ENCODE assay signal across 8 cellular contexts in genomic region chr5:54944364-54944763, GRCh38. TPM values are rescaled to one million over a fixed set of nuclear protein-coding genes. Genes with fewer than 3 reads are reported as not detected.
DNase-seq lines count a peak whose midpoint lies in the region; ATAC-seq and TF ChIP-seq lines count a peak whose summit lies in the region.

No MANE protein-coding gene starts in this region.

- H3K27ac Mint-ChIP-seq in Caco-2 (ENCODE audit: unreplicated experiment): no peak overlapping the region
- no peak overlapping the region for H3K27ac Mint-ChIP-seq in endothelial cell (ENCODE audit: unreplicated experiment)

- DNase-seq in Caco-2 (peak in 1 of 2 experiments; percentile 10), HEK293T (ENCODE audit: extremely low spot score) (peak; percentile 24), WERI-Rb-1 (no peak), endothelial cell (ENCODE audit: low spot score) (peak; percentile 18), NCI-H345 (lab: John Stamatoyannopoulos, UW) (no peak)

- no peaks in the 10 kb centered on the region for H3K79me2 ChIP-seq in parathyroid adenoma

- no peaks in the 10 kb centered on the region for H3K9me3 Mint-ChIP-seq in Caco-2 (ENCODE audit: unreplicated experiment)
- H3K9me3 Mint-ChIP-seq in endothelial cell (ENCODE audit: unreplicated experiment): no peaks in the 10 kb centered on the region

- H3K27ac ChIP-seq in WERI-Rb-1: no peak overlapping the region
- no peak overlapping the region for H3K27ac ChIP-seq in parathyroid adenoma

- H3K4me2 ChIP-seq in parathyroid adenoma (ENCODE audit: low read length): no peak overlapping the region

- POLR2A ChIA-PET in Caco-2 (lab: Charles Lee): interaction anchor here (0.6 kb wide), 1 partner anchor 634 kb away, joined by 3 read pairs; the partner anchor contains the start of gene ARL15
- POLR2A ChIA-PET in HEK293T (lab: Yijun Ruan, JAX): interaction anchor here (1.4 kb wide), 1 partner anchor 215 kb away, joined by 9 read pairs; the partner anchor contains the start of gene GPX8

- no peaks in the 10 kb centered on the region for H3K9me3 ChIP-seq in Caco-2
- no peaks in the 10 kb centered on the region for H3K9me3 ChIP-seq in WERI-Rb-1 (ENCODE audit: severe bottlenecking)
- no peaks in the 10 kb centered on the region for H3K9me3 ChIP-seq in parathyroid adenoma (ENCODE audit: control insufficient read depth, low read length)

- H3K27me3 Mint-ChIP-seq in Caco-2 (ENCODE audit: insufficient read depth, unreplicated experiment) (peaks cover 20% of the 10 kb centered on the region), endothelial cell (ENCODE audit: unreplicated experiment) (no peaks in the 10 kb centered on the region)

- H3K36me3 ChIP-seq in Caco-2 (ENCODE audit: control insufficient read depth, insufficient read depth, low read length) (no peaks in the 10 kb centered on the region), WERI-Rb-1 (no peaks in the 10 kb centered on the region), parathyroid adenoma (ENCODE audit: control insufficient read depth, insufficient read depth, low read length) (no peaks in the 10 kb centered on the region)

- ATAC-seq in GM19467 (IDR thresholded peaks at IDR 0.05; ENCODE audit: unreplicated experiment) (no peak), HG03432 (IDR thresholded peaks at IDR 0.05; ENCODE audit: unreplicated experiment) (no peak)

- H3K36me3 Mint-ChIP-seq in Caco-2 (ENCODE audit: insufficient read depth, unreplicated experiment) (no peaks in the 10 kb centered on the region), endothelial cell (ENCODE audit: low read depth, unreplicated experiment) (no peaks in the 10 kb centered on the region)

- CTCF ChIA-PET in Caco-2 (lab: Charles Lee): interaction anchor here (0.7 to 2.2 kb wide), 15 partner anchors 13 to 215 kb away, joined by 3 to 42 read pairs (median 4); partner anchors contain the start of gene GPX8
- CTCF ChIA-PET in HEK293T (lab: Yijun Ruan, JAX): interaction anchor here (0.7 to 2.0 kb wide), 15 partner anchors 9 to 215 kb away, joined by 3 to 14 read pairs (median 4); partner anchors contain the start of gene GPX8

- H3K4me1 Mint-ChIP-seq in Caco-2 (ENCODE audit: low read depth, unreplicated experiment): no peaks in the 10 kb centered on the region
- H3K4me1 Mint-ChIP-seq in endothelial cell (ENCODE audit: unreplicated experiment): peaks cover 7% of the 10 kb centered on the region

- H3K4me3 ChIP-seq in Caco-2 (ENCODE audit: low read depth, low read length): no peak overlapping the region
- no peak overlapping the region for H3K4me3 ChIP-seq in WERI-Rb-1 (ENCODE audit: low read depth, low read length)
- H3K4me3 ChIP-seq in parathyroid adenoma (ENCODE audit: low read depth, low read length): no peak overlapping the region

- BruUV-seq in Caco-2 (replicated peaks; lab: Mats Ljungman, UMichigan): no TSS peak

- no peak overlapping the region for H3K9ac ChIP-seq in parathyroid adenoma

- H3K4me3 Mint-ChIP-seq in Caco-2 (ENCODE audit: unreplicated experiment) (no peak overlapping the region), endothelial cell (ENCODE audit: unreplicated experiment) (no peak overlapping the region)

- H3K27me3 ChIP-seq in Caco-2 (replicated peaks; ENCODE audit: control insufficient read depth, insufficient read depth, low read length) (no peaks in the 10 kb centered on the region), WERI-Rb-1 (ENCODE audit: insufficient read depth, low read depth, severe bottlenecking) (peaks cover 42% of the 10 kb centered on the region), parathyroid adenoma (ENCODE audit: control insufficient read depth, insufficient read depth, low read length) (no peaks in the 10 kb centered on the region)

- peak; percentile 60 to 76 for TF ChIP-seq CTCF in Caco-2 (IDR thresholded peaks at IDR 0.05; ENCODE audit: insufficient read depth in 1 of 2, low read depth in 1 of 2, low read length in 1 of 2, severe bottlenecking in 1 of 2, unreplicated experiment in 1 of 2)
- peak; percentile 47 for TF ChIP-seq CTCF in WERI-Rb-1 (IDR thresholded peaks at IDR 0.05; ENCODE audit: low read depth, low read length)
- peak; percentile 93 for TF ChIP-seq CTCF in endothelial cell (IDR thresholded peaks at IDR 0.05; ENCODE audit: unreplicated experiment)
- TF ChIP-seq CTCF in parathyroid adenoma (IDR thresholded peaks at IDR 0.05): peak; percentile 63

- H3K4me1 ChIP-seq in Caco-2: no peaks in the 10 kb centered on the region
- no peaks in the 10 kb centered on the region for H3K4me1 ChIP-seq in parathyroid adenoma

- intact Hi-C loops in Caco-2 (cut with micrococcal nuclease; ENCODE audit: unreplicated experiment): loop anchor here (1.0 kb wide), 1 partner anchor 202 kb away; no protein-coding TSS in a partner anchor

- H2AFZ ChIP-seq in parathyroid adenoma: no peak overlapping the region

TF ChIP-seq in HEK293T, 16 proteins besides CTCF, POLR2A, EP300 and RAD21:
- no peak for TF ChIP-seq L3MBTL2 (conservative IDR thresholded peaks at IDR 0.05)
- TF ChIP-seq CTBP1 (IDR thresholded peaks at IDR 0.05; ENCODE audit: borderline replicate concordance): no peak
- TF ChIP-seq SP1 (IDR thresholded peaks at IDR 0.05): no peak
- TF ChIP-seq FOXA1 (IDR thresholded peaks at IDR 0.05): no peak
- TF ChIP-seq LEF1 (IDR thresholded peaks at IDR 0.05; ENCODE audit: borderline replicate concordance): no peak
- TF ChIP-seq NFRKB (IDR thresholded peaks at IDR 0.05): no peak
- TF ChIP-seq ARNT (IDR thresholded peaks at IDR 0.05): no peak
- no peak for TF ChIP-seq ELF4 (IDR thresholded peaks at IDR 0.05)
- TF ChIP-seq FOXM1 (IDR thresholded peaks at IDR 0.05; ENCODE audit: borderline replicate concordance): no peak
- no peak for TF ChIP-seq BHLHE40 (IDR thresholded peaks at IDR 0.05; ENCODE audit: borderline replicate concordance)
- no peak for TF ChIP-seq PKNOX1 (IDR thresholded peaks at IDR 0.05)
- no peak for TF ChIP-seq FOXK2 (IDR thresholded peaks at IDR 0.05)
- no peak for TF ChIP-seq TARDBP (IDR thresholded peaks at IDR 0.05)
- no peak for TF ChIP-seq SUZ12 (IDR thresholded peaks at IDR 0.05)
- no peak for TF ChIP-seq HDGF (IDR thresholded peaks at IDR 0.05; ENCODE audit: borderline replicate concordance)
- TF ChIP-seq ZNF384 (IDR thresholded peaks at IDR 0.05): no peak

RNA-seq across cellular contexts. Expression of gene ESM1, which starts 41.0 kb away (rescaled TPM):
- total RNA-seq in Caco-2 (2022) (not detected in 2 replicates), endothelial cell (ENCODE audit: unreplicated experiment) (8.2 TPM)

Comparison
In these comparisons a context has a peak if more than half of its experiments do, and no peak if none do; other contexts are left out.
1. DNase-seq: peak in HEK293T (single experiment) and endothelial cell (single experiment); none in WERI-Rb-1 (single experiment) and NCI-H345 (single experiment).
2. Peak in every context shown above with its lines, with median percentiles within 50 percentile points of each other: CTCF ChIP-seq.